Comparison of ENCODE assay signal across 8 cellular contexts in the genomic region with DNA sequence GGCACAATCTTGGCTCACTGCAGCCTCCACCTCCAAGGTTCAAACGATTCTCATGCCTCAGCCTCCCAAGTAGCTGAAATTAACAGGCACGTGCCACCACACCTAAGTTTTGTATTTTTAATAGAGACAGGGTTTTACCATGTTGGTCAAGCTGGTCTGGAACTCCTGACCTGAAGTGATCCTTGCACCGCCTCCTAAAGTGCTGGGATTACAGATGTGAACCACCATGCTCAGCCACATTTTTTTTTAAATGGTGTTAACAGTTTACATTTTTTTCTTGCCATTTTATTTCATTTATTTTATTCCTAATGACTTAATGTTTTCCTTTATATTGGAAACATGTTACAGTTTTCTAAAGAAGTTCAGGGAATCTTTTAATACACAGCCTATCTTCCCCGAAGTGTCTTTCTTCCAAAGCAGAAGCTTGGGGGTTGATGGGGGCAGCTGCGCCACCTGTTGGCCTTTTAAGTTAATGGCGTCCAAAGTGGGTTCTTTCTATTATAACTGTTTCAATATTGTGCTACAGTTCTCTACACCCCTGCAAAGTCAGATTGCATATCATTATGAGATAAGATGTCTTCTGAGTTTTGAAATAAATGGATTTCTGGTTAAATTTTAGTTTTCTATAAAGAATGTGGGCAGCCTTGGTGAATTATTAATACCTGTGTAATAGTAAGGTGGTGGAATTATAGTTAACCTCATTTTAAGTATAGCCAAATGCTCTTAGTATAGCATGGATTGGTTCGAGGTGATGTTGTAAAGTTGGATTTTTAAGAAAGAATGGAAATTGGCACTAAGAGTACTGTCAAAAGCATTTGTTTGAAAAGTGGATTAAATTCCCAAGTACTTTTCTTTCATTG. TPM values are rescaled to one million over a fixed set of nuclear protein-coding genes. Genes with fewer than 3 reads are reported as not detected.
DNase-seq lines count a peak whose midpoint lies in the region; ATAC-seq and TF ChIP-seq lines count a peak whose summit lies in the region.

No MANE protein-coding gene starts in this region.

- H2BK5ac ChIP-seq in H9 (ENCODE audit: insufficient read length, low read length), result no peak overlapping the region

- peak; percentile 80 for ATAC-seq in mucosa of descending colon
- no peak for ATAC-seq in HG03139 (IDR thresholded peaks at IDR 0.05; ENCODE audit: unreplicated experiment)

- H3K27me3 Mint-ChIP-seq in H9 (ENCODE audit: low read depth) (no peaks in the 10 kb centered on the region), endothelial cell (ENCODE audit: unreplicated experiment) (peaks cover 1% of the 10 kb centered on the region)

- H2AFZ ChIP-seq in H9 (ENCODE audit: low read length), result no peak overlapping the region

- H4K8ac ChIP-seq in H9 (replicated peaks; ENCODE audit: insufficient read length, low read depth, low read length), result no peak overlapping the region

- WGBS in H9 (ENCODE audit: extremely low coverage, insufficient read length, low lambda C conversion rate), result 100% methylated on average over 1 of the region's 7 CpGs

- no peak overlapping the region for H3K56ac ChIP-seq in H9 (ENCODE audit: insufficient read length, low read depth, low read length)

- H3K4me3 Mint-ChIP-seq in H9 (no peak overlapping the region), endothelial cell (ENCODE audit: unreplicated experiment) (no peak overlapping the region)

- H3K18ac ChIP-seq in H9 (ENCODE audit: insufficient read length, low read depth, low read length), result no peak overlapping the region

- peak; percentile 86 for TF ChIP-seq CTCF in BE2C (IDR thresholded peaks at IDR 0.05; ENCODE audit: low read depth, low read length)
- TF ChIP-seq CTCF in H9 (conservative IDR thresholded peaks at IDR 0.05), result peak; percentile 92
- TF ChIP-seq CTCF in endothelial cell (IDR thresholded peaks at IDR 0.05; ENCODE audit: unreplicated experiment), result peak; percentile 93
- peak; percentile 64 for TF ChIP-seq CTCF in mucosa of descending colon (IDR thresholded peaks at IDR 0.05)

- no peaks in the 10 kb centered on the region for H3K27me3 ChIP-seq in BE2C
- no peaks in the 10 kb centered on the region for H3K27me3 ChIP-seq in H9 (ENCODE audit: insufficient read depth, low read length)

- no peak overlapping the region for H3K27ac ChIP-seq in H9 (ENCODE audit: insufficient read length, low read depth, low read length)

- H3K9me3 Mint-ChIP-seq in H9 (no peaks in the 10 kb centered on the region), endothelial cell (ENCODE audit: unreplicated experiment) (no peaks in the 10 kb centered on the region)

- no peak overlapping the region for H3K4ac ChIP-seq in H9 (ENCODE audit: low read depth, low read length)

- no peaks in the 10 kb centered on the region for H3K23me2 ChIP-seq in H9 (ENCODE audit: insufficient read length, low read depth, low read length, poor library complexity, severe bottlenecking)

- no peak overlapping the region for H3K9ac ChIP-seq in H9 (ENCODE audit: extremely low read depth, insufficient read length, low read length)

- H3K4me1 ChIP-seq in BE2C, result no peaks in the 10 kb centered on the region
- no peaks in the 10 kb centered on the region for H3K4me1 ChIP-seq in H9 (ENCODE audit: insufficient read depth, low read length)
- H3K4me1 ChIP-seq in mucosa of descending colon (ENCODE audit: low read depth), result no peaks in the 10 kb centered on the region

- peaks cover 34 to 75% (median 66%) of the 10 kb centered on the region in 3 experiments; a peak in 6 of 7 replicates for H3K36me3 Mint-ChIP-seq in H9 (ENCODE audit: insufficient read depth in 1 of 3, low read depth in 3 of 3)
- H3K36me3 Mint-ChIP-seq in endothelial cell (ENCODE audit: low read depth, unreplicated experiment), result peaks cover 33% of the 10 kb centered on the region

- intact Hi-C loops in mucosa of descending colon (cut with DNase I, micrococcal nuclease), result loop anchor here (5.0 kb wide), 2 partner anchors 103 to 128 kb away; no protein-coding TSS in a partner anchor

- no peak overlapping the region for H2BK12ac ChIP-seq in H9 (ENCODE audit: insufficient read length, low read depth, low read length)

- peak; percentile 48 for DNase-seq in BE2C
- no peak for DNase-seq in H9
- DNase-seq in NCI-H82 treated with DMSO at 0.1 percent for 48 hours (lab: John Stamatoyannopoulos, UW; ENCODE audit: unreplicated experiment), result peak; percentile 12
- peak; percentile 67 for DNase-seq in activated CD8-positive, alpha-beta memory T cell treated with anti-CD3 and anti-CD28 coated beads for 24 hours
- peak; percentile 37 for DNase-seq in endothelial cell (ENCODE audit: low spot score)
- peak in 2 of 3 donors; percentile 55 to 72 for DNase-seq in mucosa of descending colon
- peak; percentile 20 to 63 (median 34) for DNase-seq in stimulated activated naive CD4-positive, alpha-beta T cell (lab: John Stamatoyannopoulos, UW)

- H3K79me1 ChIP-seq in H9 (ENCODE audit: insufficient read depth, low read depth, low read length, poor library complexity, severe bottlenecking), result no peaks in the 10 kb centered on the region

- no peak overlapping the region for H3K14ac ChIP-seq in H9 (ENCODE audit: insufficient read depth, low read length)

- H3K79me2 ChIP-seq in H9 (ENCODE audit: insufficient read depth, low read length), result no peaks in the 10 kb centered on the region

- no peak overlapping the region for H3K27ac Mint-ChIP-seq in H9
- no peak overlapping the region for H3K27ac Mint-ChIP-seq in endothelial cell (ENCODE audit: unreplicated experiment)

- H3K4me3 ChIP-seq in BE2C (ENCODE audit: low read depth, low read length) (no peak overlapping the region), mucosa of descending colon (no peak overlapping the region)

- H2AK5ac ChIP-seq in H9 (ENCODE audit: insufficient read length, low read length), result no peak overlapping the region

- no peak overlapping the region for H3K4me2 ChIP-seq in H9 (ENCODE audit: insufficient read depth, insufficient read length, low read length)

- H3K36me3 ChIP-seq in BE2C (peaks cover 83% of the 10 kb centered on the region), mucosa of descending colon (ENCODE audit: low read depth) (peaks cover 3% of the 10 kb centered on the region)

- no peak overlapping the region for H4K5ac ChIP-seq in H9 (ENCODE audit: insufficient read length, low read depth, low read length)

- no peak overlapping the region for H3K23ac ChIP-seq in H9 (ENCODE audit: insufficient read length, low read depth, low read length)

- H3K9me3 ChIP-seq in BE2C (no peaks in the 10 kb centered on the region), H9 (ENCODE audit: control insufficient read depth, low read depth, low read length) (no peaks in the 10 kb centered on the region), mucosa of descending colon (no peaks in the 10 kb centered on the region)

- no peak overlapping the region for H4K91ac ChIP-seq in H9 (ENCODE audit: insufficient read length, low read depth, low read length)

- no peak overlapping the region for H2BK20ac ChIP-seq in H9 (ENCODE audit: low read depth, low read length, poor library complexity, severe bottlenecking)

- no peak overlapping the region for H2BK15ac ChIP-seq in H9 (ENCODE audit: low read depth, low read length)

- H4K20me1 ChIP-seq in H9 (ENCODE audit: control insufficient read depth, insufficient read depth, insufficient read length), result peaks cover 3% of the 10 kb centered on the region

- no peak overlapping the region for H2BK120ac ChIP-seq in H9 (ENCODE audit: low read depth, low read length, poor library complexity, severe bottlenecking)

- no peak overlapping the region for H3T11ph ChIP-seq in H9 (ENCODE audit: low read length)

- H3K4me1 Mint-ChIP-seq in H9, result no peaks in the 10 kb centered on the region
- H3K4me1 Mint-ChIP-seq in endothelial cell (ENCODE audit: unreplicated experiment), result peaks cover 15% of the 10 kb centered on the region

RNA-seq across cellular contexts. Expression of gene PLCG1, which starts 42.0 kb away (rescaled TPM):
- polyA plus RNA-seq in BE2C (2012; ENCODE audit: insufficient read depth, insufficient read length, low read depth), result 123 TPM
- total RNA-seq in H9 (2021) (161 and 171 TPM in 2 replicates), endothelial cell (ENCODE audit: unreplicated experiment) (456 TPM), mucosa of descending colon (10 to 100 TPM; 65.2 to 98.4 (median 85.4) TPM)
